Comparison of ENCODE assay signal across 17 cellular contexts in genomic region chr10:31774928-31775668, GRCh38.
DNase-seq lines count a peak whose midpoint lies in the region; ATAC-seq, FAIRE-seq and TF ChIP-seq lines count a peak whose summit lies in the region.
"Had no signal": no experiment of that assay in that cellular context is flagged by ENCODE, and none has a peak within 500 bp of the region (broad histone marks: within the 10 kb centered on the region; RNA-seq: fewer than 3 reads in every experiment).

No MANE protein-coding gene starts in this region.

- no peak overlapping the region for H3K9ac ChIP-seq in H1 (replicated peaks in 1 of 4; ENCODE audit: extremely low read depth in 1 of 4, low read depth in 3 of 4, low read length in 3 of 4)

- peak overlapping the region; percentile 48; the same call in 1 of the 2 replicates for H3K27ac ChIP-seq in Panc1 (ENCODE audit: low read length)
- H3K27ac ChIP-seq in H1 (ENCODE audit: low read depth, low read length) = no peak overlapping the region
- peak overlapping the region; percentile 92 to 95 (median 93) for H3K27ac ChIP-seq in gastrocnemius medialis
- no peak overlapping the region for H3K27ac ChIP-seq in dorsolateral prefrontal cortex

- peak overlapping the region; percentile 46 for H4K91ac ChIP-seq in H1 (replicated peaks; ENCODE audit: insufficient read length, low read length)

- H3K36me3 Mint-ChIP-seq in nephron progenitor cell (ENCODE audit: low read depth) = peaks cover 5% of the 10 kb centered on the region
- H3K36me3 Mint-ChIP-seq in activated naive CD8-positive, alpha-beta T cell treated with anti-CD3 and anti-CD28 coated beads for 36 hours = no peaks in the 10 kb centered on the region
- H3K36me3 Mint-ChIP-seq: CD4-positive, alpha-beta memory T cell had no signal

- H3K4ac ChIP-seq in H1 (replicated peaks; ENCODE audit: insufficient read length, low read depth, low read length) = no peak overlapping the region

- POLR2A ChIA-PET in Panc1 (lab: Charles Lee) (interaction anchor here (0.5 kb wide), 1 partner anchor 151 kb away, joined by 3 read pairs; no protein-coding TSS in a partner anchor), H1 (lab: Charles Lee; ENCODE audit: partially characterized antibody) (interaction anchor here (0.6 to 1.6 kb wide), 4 partner anchors 15 to 72 kb away, joined by 3 to 6 read pairs (median 3); no protein-coding TSS in a partner anchor)

- H3K36me3 ChIP-seq in Panc1 (ENCODE audit: control insufficient read depth, insufficient read depth, low read length) (no peaks in the 10 kb centered on the region), H1 (ENCODE audit: control insufficient read depth in 2 of 4, insufficient read depth in 4 of 4, low read length in 3 of 4) (no peaks in the 10 kb centered on the region), gastrocnemius medialis (no peaks in the 10 kb centered on the region)

- peaks cover 18% of the 10 kb centered on the region for H3K9me3 Mint-ChIP-seq in nephron progenitor cell
- peaks cover 2% of the 10 kb centered on the region for H3K9me3 Mint-ChIP-seq in activated naive CD8-positive, alpha-beta T cell treated with anti-CD3 and anti-CD28 coated beads for 36 hours
- H3K9me3 Mint-ChIP-seq: CD4-positive, alpha-beta memory T cell had no signal

- WGBS in H1 (ENCODE audit: extremely low coverage in 1 of 2, insufficient coverage in 1 of 2, insufficient read length in 1 of 2, insufficient replicate concordance in 2 of 2, low coverage in 1 of 2, low lambda C conversion rate in 2 of 2, missing lambda C conversion rate in 1 of 2), 2 experiments = 90% methylated on average over 12 of the region's 13 CpGs; no CpG with 5 or more reads in 1 of the 2 experiments

- H3K18ac ChIP-seq in H1 (ENCODE audit: extremely low read depth, low read length) = no peak overlapping the region; the same call in 1 of the 2 replicates

- H2BK5ac ChIP-seq in H1 (ENCODE audit: low read depth, low read length) = no peak overlapping the region

- no TSS peak for BruUV-seq in Panc1 (replicated peaks; lab: Mats Ljungman, UMichigan)

- no peaks in the 10 kb centered on the region for H4K20me1 ChIP-seq in H1 (replicated peaks in 1 of 2; ENCODE audit: control insufficient read depth in 1 of 2, insufficient read depth in 2 of 2, low read length in 2 of 2)

- H3K9me3 ChIP-seq in Panc1 (ENCODE audit: control insufficient read depth, insufficient read depth, low read depth, low read length) = no peaks in the 10 kb centered on the region
- peaks cover 3 to 6% of the 10 kb centered on the region in 2 experiments for H3K9me3 ChIP-seq in H1 (ENCODE audit: insufficient read depth in 2 of 2, low read depth in 1 of 2, low read length in 1 of 2)
- H3K9me3 ChIP-seq in gastrocnemius medialis = no peaks in the 10 kb centered on the region

- no peak overlapping the region for H3K14ac ChIP-seq in H1 (ENCODE audit: insufficient read length)

- TF ChIP-seq CTCF in Panc1 (IDR thresholded peaks at IDR 0.05) (no peak), H1 (IDR thresholded peaks at IDR 0.05; ENCODE audit: control extremely low read depth in 1 of 3, insufficient read depth in 1 of 3, low read depth in 1 of 3, low read length in 3 of 3) (no peak), nephron progenitor cell (IDR thresholded peaks at IDR 0.05) (no peak), gastrocnemius medialis (IDR thresholded peaks at IDR 0.05 in 4 of 5, conservative IDR thresholded peaks at IDR 0.05 in 1 of 5) (peak in 1 of 5 experiments; percentile 17), omental fat pad (IDR thresholded peaks at IDR 0.05) (no peak), dorsolateral prefrontal cortex (IDR thresholded peaks at IDR 0.05 in 54 of 56, conservative IDR thresholded peaks at IDR 0.05 in 2 of 56; ENCODE audit: low read depth in 1 of 56, partially characterized antibody in 56 of 56) (no peak)

- no peak for ATAC-seq in Panc1
- peak; percentile 93 to 94 for ATAC-seq in gastrocnemius medialis
- ATAC-seq in omental fat pad (ENCODE audit: low FRiP score) = no peak
- ATAC-seq: Right ventricle myocardium inferior had no signal

- peaks cover 2% of the 10 kb centered on the region for H3K27me3 Mint-ChIP-seq in nephron progenitor cell (ENCODE audit: low read depth, poor library complexity)
- H3K27me3 Mint-ChIP-seq in activated naive CD8-positive, alpha-beta T cell treated with anti-CD3 and anti-CD28 coated beads for 36 hours = no peaks in the 10 kb centered on the region
- H3K27me3 Mint-ChIP-seq: B cell had no signal

- no peak overlapping the region for H3K56ac ChIP-seq in H1 (replicated peaks; ENCODE audit: insufficient read length, low read depth, low read length)

- H4K8ac ChIP-seq in H1 (ENCODE audit: extremely low read depth, insufficient read depth, low read length) = peak overlapping the region; percentile 11; the same call in 1 of the 2 replicates

- no peak overlapping the region for H2BK120ac ChIP-seq in H1 (replicated peaks; ENCODE audit: low read depth, low read length)

- no peak for DNase-seq in Panc1 (ENCODE audit: low read depth, low spot score)
- DNase-seq in H1 (ENCODE audit: low read depth in 1 of 2, low spot score in 2 of 2) = no peak
- no peak for DNase-seq in nephron progenitor cell
- DNase-seq in gastrocnemius medialis = peak; percentile 88 to 93
- DNase-seq in omental fat pad (ENCODE audit: low spot score) = no peak
- DNase-seq in dorsolateral prefrontal cortex = no peak
- no peak for DNase-seq in activated naive CD8-positive, alpha-beta T cell treated with anti-CD3 and anti-CD28 coated beads for 36 hours
- DNase-seq in central memory CD4-positive, alpha-beta T cell = no peak
- DNase-seq: CD4-positive, alpha-beta memory T cell; DND-41; GF-D8; Kasumi-1; NCI-H1105 treated with DMSO at 0.1 percent for 48 hours; NCI-H187 had no signal

- intact Hi-C loops in Panc1 (cut with micrococcal nuclease; ENCODE audit: unreplicated experiment) (no loop called here), gastrocnemius medialis (cut with DNase I; ENCODE audit: low total_unique reads) (loop anchor here (2.0 to 10.0 kb wide), 3 partner anchors 14 to 450 kb away; no protein-coding TSS in a partner anchor), dorsolateral prefrontal cortex (cut with DNase I) (no loop called here)

- no peak overlapping the region for H2BK12ac ChIP-seq in H1 (ENCODE audit: low read depth, low read length)

- no peaks in the 10 kb centered on the region for H3K79me1 ChIP-seq in H1 (ENCODE audit: low read depth, low read length)

- no peak for TF ChIP-seq RAD21 in H1 (IDR thresholded peaks at IDR 0.05 in 1 of 2, conservative IDR thresholded peaks at IDR 0.05 in 1 of 2; ENCODE audit: low read depth in 2 of 2, low read length in 2 of 2)

- H3K4me3 ChIP-seq in Panc1 (ENCODE audit: low read depth in 2 of 2, low read length in 2 of 2) (no peak overlapping the region), H1 (ENCODE audit: extremely low read depth in 1 of 4, insufficient read depth in 2 of 4, low read depth in 3 of 4, low read length in 4 of 4) (no peak overlapping the region), gastrocnemius medialis (peak overlapping the region in 2 of 4 donors; percentile 17 to 18), dorsolateral prefrontal cortex (no peak overlapping the region)

- H3K23me2 ChIP-seq in H1 (ENCODE audit: low read depth, low read length) = no peaks in the 10 kb centered on the region

- no peak overlapping the region for H2BK15ac ChIP-seq in H1 (ENCODE audit: low read length)

- no peak overlapping the region for H2BK20ac ChIP-seq in H1 (ENCODE audit: low read length)

- CTCF ChIA-PET in Panc1 (lab: Charles Lee) = no interaction called here
- CTCF ChIA-PET in H1 (lab: Charles Lee; ENCODE audit: partially characterized antibody) = interaction anchor here (0.6 to 1.6 kb wide), 12 partner anchors 9 to 278 kb away, joined by 3 to 9 read pairs (median 3); no protein-coding TSS in a partner anchor

- H3K4me3 Mint-ChIP-seq in nephron progenitor cell = no peak overlapping the region
- no peak overlapping the region for H3K4me3 Mint-ChIP-seq in activated naive CD8-positive, alpha-beta T cell treated with anti-CD3 and anti-CD28 coated beads for 36 hours
- H3K4me3 Mint-ChIP-seq: B cell; CD4-positive, alpha-beta memory T cell had no signal

- peaks cover 5% of the 10 kb centered on the region; the same call in 1 of the 2 replicates for H3K4me1 ChIP-seq in Panc1 (ENCODE audit: control insufficient read depth, insufficient read depth, low read length)
- H3K4me1 ChIP-seq in H1 (replicated peaks in 1 of 4; ENCODE audit: control insufficient read depth in 3 of 4, insufficient read depth in 4 of 4, low read length in 3 of 4) = peaks cover 3 to 8% (median 4%) of the 10 kb centered on the region in 4 experiments; a peak in 5 of 7 replicates
- peaks cover 17 to 37% of the 10 kb centered on the region in 2 donors for H3K4me1 ChIP-seq in gastrocnemius medialis

- no peak for TF ChIP-seq EP300 in H1 (IDR thresholded peaks at IDR 0.05; ENCODE audit: borderline replicate concordance in 1 of 2, low read depth in 2 of 2, low read length in 2 of 2)

- 0 out of 2 replicates have a peak overlapping the region, but pooled peaks have one; percentile 5 for H2AFZ ChIP-seq in H1 (ENCODE audit: low read length)

- H3K4me1 Mint-ChIP-seq in nephron progenitor cell = peaks cover 31% of the 10 kb centered on the region
- no peaks in the 10 kb centered on the region for H3K4me1 Mint-ChIP-seq in activated naive CD8-positive, alpha-beta T cell treated with anti-CD3 and anti-CD28 coated beads for 36 hours
- H3K4me1 Mint-ChIP-seq: B cell; CD4-positive, alpha-beta memory T cell had no signal

- peak overlapping the region; percentile 45 for H3K27ac Mint-ChIP-seq in nephron progenitor cell
- no peak overlapping the region for H3K27ac Mint-ChIP-seq in activated naive CD8-positive, alpha-beta T cell treated with anti-CD3 and anti-CD28 coated beads for 36 hours
- H3K27ac Mint-ChIP-seq: B cell had no signal

- no peak overlapping the region for H3K4me2 ChIP-seq in H1 (ENCODE audit: insufficient read depth in 1 of 2, low read depth in 2 of 2, low read length in 2 of 2)

- no peaks in the 10 kb centered on the region for H3K79me2 ChIP-seq in H1 (ENCODE audit: control insufficient read depth in 1 of 2, insufficient read depth in 2 of 2, low read length in 2 of 2)

- H4K5ac ChIP-seq in H1 (ENCODE audit: insufficient read length, low read depth, low read length) = no peak overlapping the region

- H3K27me3 ChIP-seq in Panc1 (ENCODE audit: control insufficient read depth, insufficient read depth, low read length) (no peaks in the 10 kb centered on the region), H1 (replicated peaks in 1 of 4; ENCODE audit: control insufficient read depth in 3 of 4, extremely low read depth in 1 of 4, insufficient read depth in 3 of 4, low read length in 3 of 4) (no peaks in the 10 kb centered on the region), gastrocnemius medialis (no peaks in the 10 kb centered on the region), dorsolateral prefrontal cortex (no peaks in the 10 kb centered on the region)

- no peak overlapping the region for H3K23ac ChIP-seq in H1 (ENCODE audit: insufficient read length)

- no peak overlapping the region for H2AK5ac ChIP-seq in H1 (ENCODE audit: low read depth, low read length)

- TF ChIP-seq POLR2A in H1 (IDR thresholded peaks at IDR 0.05; ENCODE audit: control extremely low read depth in 1 of 2, low read depth in 2 of 2, low read length in 2 of 2) (no peak), gastrocnemius medialis (IDR thresholded peaks at IDR 0.05) (peak; percentile 62 to 75)

- in situ Hi-C loops in Panc1 (cut with HindIII; ENCODE audit: low pct_unique_long_range_greater_than_20kb, low sequenced_read_pairs) (no loop called here), gastrocnemius medialis (cut with MboI; ENCODE audit: low sequenced_read_pairs in 4 of 4) (no loop called here)

- no peak for FAIRE-seq in H1 (lab: Jason Lieb, UNC)
- FAIRE-seq: D721Med had no signal

Comparison
In these comparisons a context has a peak if more than half of its experiments do, and no peak if none do; other contexts are left out.
1. ATAC-seq: peak in gastrocnemius medialis (2 of 2); none in Panc1 (single experiment) and omental fat pad (single experiment).
2. DNase-seq: peak in gastrocnemius medialis (2 of 2); none in Panc1 (single experiment), H1 (0 of 2), nephron progenitor cell (single experiment), omental fat pad (single experiment), dorsolateral prefrontal cortex (0 of 10), activated naive CD8-positive, alpha-beta T cell treated with anti-CD3 and anti-CD28 coated beads for 36 hours (single experiment) and central memory CD4-positive, alpha-beta T cell (single experiment).
3. H3K27ac ChIP-seq: peak in Panc1 (single experiment) and gastrocnemius medialis (4 of 4); none in H1 (single experiment) and dorsolateral prefrontal cortex (0 of 59).
4. POLR2A ChIP-seq: peak in gastrocnemius medialis (2 of 2); none in H1 (0 of 2).